ENCODE assay signal across 23 cellular contexts in genomic region chr9:123371228-123371584, GRCh38. TPM values are rescaled to one million over a fixed set of nuclear protein-coding genes. Genes with fewer than 3 reads are reported as not detected.
A peak's percentile ranks its signal among the peaks of the same experiment; 100 is the strongest.
DNase-seq lines count a peak whose midpoint lies in the region; ATAC-seq and TF ChIP-seq lines count a peak whose summit lies in the region.
"Had no signal": no experiment of that assay in that cellular context is flagged by ENCODE, and none has a peak within 500 bp of the region (broad histone marks: within the 10 kb centered on the region; RNA-seq: fewer than 3 reads in every experiment).

No MANE protein-coding gene starts in this region.

- H4K91ac ChIP-seq in neuronal stem cell (ENCODE audit: low read depth, low read length, poor library complexity) = no peak overlapping the region

- TF ChIP-seq CTCF in left ventricle myocardium inferior (IDR thresholded peaks at IDR 0.05; ENCODE audit: borderline replicate concordance) = no peak

- no peak overlapping the region for H2BK5ac ChIP-seq in neuronal stem cell (ENCODE audit: low read length)

- peaks cover 32 to 53% of the 10 kb centered on the region in 2 donors for H3K27me3 Mint-ChIP-seq in CD8-positive, alpha-beta memory T cell

- no peak for ATAC-seq in right cardiac atrium
- ATAC-seq: GM12878 had no signal

- H3K4me2 ChIP-seq in neuronal stem cell (ENCODE audit: insufficient read depth, low read length, poor library complexity, severe bottlenecking) = peak overlapping the region; percentile 18
- H3K4me2 ChIP-seq: A549; BLaER1 treated with 17β-estradiol and CSF1 and Interleukin-3, amounts not matched to agents 10 nM and 100 nM had no signal

- H3K4me1 Mint-ChIP-seq in CD8-positive, alpha-beta memory T cell = peaks cover 0 to 10% (median 5%) of the 10 kb centered on the region in 3 donors

- H3K9me3 ChIP-seq in right cardiac atrium (ENCODE audit: control insufficient read depth, low read length) (no peaks in the 10 kb centered on the region), left ventricle myocardium inferior (replicated peaks) (no peaks in the 10 kb centered on the region), neuronal stem cell (replicated peaks in 1 of 2; ENCODE audit: control insufficient read depth in 2 of 2, insufficient read depth in 1 of 2, low read depth in 1 of 2, low read length in 2 of 2) (peaks cover 0 to 2% of the 10 kb centered on the region in 2 donors)
- no peaks in the 10 kb centered on the region for H3K9me3 ChIP-seq in CD8-positive, alpha-beta memory T cell (ENCODE audit: low read length)
- H3K9me3 ChIP-seq: A549; BE2C; BLaER1 treated with 17β-estradiol and CSF1 and Interleukin-3, amounts not matched to agents 10 nM and 100 nM had no signal

- peaks cover 46% of the 10 kb centered on the region for H3K79me1 ChIP-seq in neuronal stem cell (ENCODE audit: low read depth, low read length)

- H3K27me3 ChIP-seq in right cardiac atrium (ENCODE audit: control insufficient read depth, insufficient read depth) = no peaks in the 10 kb centered on the region
- H3K27me3 ChIP-seq in left ventricle myocardium inferior (ENCODE audit: low read depth) = peaks cover 93% of the 10 kb centered on the region
- no peaks in the 10 kb centered on the region for H3K27me3 ChIP-seq in neuronal stem cell (ENCODE audit: control insufficient read depth in 3 of 3, insufficient read depth in 3 of 3, low read depth in 1 of 3, low read length in 3 of 3)
- peaks cover 3% of the 10 kb centered on the region for H3K27me3 ChIP-seq in CD8-positive, alpha-beta memory T cell (ENCODE audit: insufficient read depth, low read length, poor library complexity, severe bottlenecking)

- CTCF ChIA-PET in CD8-positive, alpha-beta memory T cell (lab: Charles Lee) = no interaction called here

- H2BK15ac ChIP-seq in neuronal stem cell (ENCODE audit: low read length) = no peak overlapping the region

- H3K36me3 ChIP-seq in left ventricle myocardium inferior (no peaks in the 10 kb centered on the region), neuronal stem cell (replicated peaks in 1 of 2; ENCODE audit: control insufficient read depth in 2 of 2, insufficient read depth in 2 of 2, low read length in 2 of 2) (peaks cover 58 to 93% of the 10 kb centered on the region in 2 donors)
- H3K36me3 ChIP-seq in CD8-positive, alpha-beta memory T cell (ENCODE audit: insufficient read depth, low read length) = no peaks in the 10 kb centered on the region
- H3K36me3 ChIP-seq: BE2C; BLaER1 treated with 17β-estradiol and CSF1 and Interleukin-3, amounts not matched to agents 10 nM and 100 nM had no signal

- H3K27ac ChIP-seq in right cardiac atrium (ENCODE audit: low read length) (no peak overlapping the region), left ventricle myocardium inferior (replicated peaks) (no peak overlapping the region), neuronal stem cell (replicated peaks; ENCODE audit: low read length) (no peak overlapping the region), substantia nigra (ENCODE audit: low read depth, low read length, poor library complexity, severe bottlenecking) (peak overlapping the region; percentile 58)
- H3K27ac ChIP-seq in CD8-positive, alpha-beta memory T cell (ENCODE audit: low read depth, low read length) = no peak overlapping the region
- H3K27ac ChIP-seq: A549; BLaER1 treated with 17β-estradiol and CSF1 and Interleukin-3, amounts not matched to agents 10 nM and 100 nM; GM23248 had no signal

- H4K8ac ChIP-seq in neuronal stem cell (ENCODE audit: low read depth, low read length) = peak overlapping the region; percentile 59

- no peak overlapping the region for H3K14ac ChIP-seq in neuronal stem cell (ENCODE audit: low read length)

- no peak overlapping the region for H2BK120ac ChIP-seq in neuronal stem cell (ENCODE audit: low read depth, low read length)

- peak in 2 of 3 donors; percentile 3 to 18 for DNase-seq in right cardiac atrium
- no peak for DNase-seq in left ventricle myocardium inferior
- no peak for DNase-seq in neuronal stem cell (ENCODE audit: low spot score)
- DNase-seq in substantia nigra (lab: John Stamatoyannopoulos, UW) = no peak
- no peak for DNase-seq in mesenteric fat pad (ENCODE audit: low spot score)
- no peak for DNase-seq in CD8-positive, alpha-beta memory T cell
- no peak for DNase-seq in NCI-H2081 (lab: John Stamatoyannopoulos, UW)
- DNase-seq: 8988T; ACHN; AML-193; BE2C; Calu3; CD4-positive, alpha-beta T cell; COR-L47; DMS79; EL; GDM1; GM23248; HCEC 1CT had no signal

- H3K4me1 ChIP-seq in right cardiac atrium (ENCODE audit: control insufficient read depth, insufficient read depth, low read length) = peaks cover 3% of the 10 kb centered on the region
- peaks cover 27% of the 10 kb centered on the region for H3K4me1 ChIP-seq in left ventricle myocardium inferior
- peaks cover 22 to 34% of the 10 kb centered on the region in 2 donors for H3K4me1 ChIP-seq in neuronal stem cell (ENCODE audit: control insufficient read depth in 2 of 2, insufficient read depth in 1 of 2, low read depth in 1 of 2, low read length in 2 of 2)
- H3K4me1 ChIP-seq in CD8-positive, alpha-beta memory T cell (ENCODE audit: insufficient read depth, low read length) = no peaks in the 10 kb centered on the region

- H3K4me3 ChIP-seq in right cardiac atrium (ENCODE audit: low read length) (no peak overlapping the region), left ventricle myocardium inferior (no peak overlapping the region), neuronal stem cell (ENCODE audit: low read length in 2 of 2) (no peak overlapping the region)
- H3K4me3 ChIP-seq in CD8-positive, alpha-beta memory T cell (ENCODE audit: low read length) = no peak overlapping the region
- H3K4me3 ChIP-seq: A549; BLaER1 treated with 17β-estradiol and CSF1 and Interleukin-3, amounts not matched to agents 10 nM and 100 nM; GM12878; GM23248 had no signal

- no peak overlapping the region for H3K27ac Mint-ChIP-seq in CD8-positive, alpha-beta memory T cell
- H3K27ac Mint-ChIP-seq: CD14-positive monocyte; CD4-positive, alpha-beta T cell had no signal

- peak overlapping the region; percentile 84 for H2AK5ac ChIP-seq in neuronal stem cell (ENCODE audit: low read depth, low read length)

- no peak overlapping the region for H2AFZ ChIP-seq in neuronal stem cell (ENCODE audit: low read length)
- H2AFZ ChIP-seq: GM23248 had no signal

- H3K9me3 Mint-ChIP-seq in CD8-positive, alpha-beta memory T cell = no peaks in the 10 kb centered on the region
- H3K9me3 Mint-ChIP-seq: CD4-positive, alpha-beta T cell had no signal

- intact Hi-C loops in right cardiac atrium (cut with DNase I) (no loop called here), left ventricle myocardium inferior (cut with micrococcal nuclease) (no loop called here)

- peak overlapping the region; percentile 71 for H3K23ac ChIP-seq in neuronal stem cell (ENCODE audit: low read depth, low read length, poor library complexity)

- H3K36me3 Mint-ChIP-seq in CD8-positive, alpha-beta memory T cell = no peaks in the 10 kb centered on the region

- no peak overlapping the region for H2BK12ac ChIP-seq in neuronal stem cell (ENCODE audit: low read length)

- peak overlapping the region; percentile 57 for H3K9ac ChIP-seq in neuronal stem cell (ENCODE audit: low read depth, low read length, poor library complexity)
- H3K9ac ChIP-seq: BLaER1 treated with 17β-estradiol and CSF1 and Interleukin-3, amounts not matched to agents 10 nM and 100 nM; GM23248 had no signal

- WGBS in right cardiac atrium = 75% methylated on average over 18 of the region's 18 CpGs
- WGBS in neuronal stem cell (ENCODE audit: extremely low coverage in 2 of 2, insufficient read length in 2 of 2, insufficient replicate concordance in 1 of 2), 2 donors = no CpG with 5 or more reads among the region's 18 CpGs

- H3K18ac ChIP-seq in neuronal stem cell (ENCODE audit: low read length) = no peak overlapping the region

- H3K4ac ChIP-seq in neuronal stem cell (ENCODE audit: low read length) = peak overlapping the region; percentile 10

- POLR2A ChIA-PET in CD8-positive, alpha-beta memory T cell (lab: Charles Lee) = no interaction called here

- H3K4me3 Mint-ChIP-seq in CD8-positive, alpha-beta memory T cell = no peak overlapping the region
- H3K4me3 Mint-ChIP-seq: CD4-positive, alpha-beta T cell had no signal

RNA-seq across cellular contexts. Expression of gene CRB2, which starts 15.2 kb away (rescaled TPM):
- total RNA-seq in right cardiac atrium (under 1 TPM in 3 of 4 donors, not detected in 1; 0.14 to 0.26 (median 0.17) TPM), left ventricle myocardium inferior (not detected), mesenteric fat pad (not detected)
- polyA plus RNA-seq in right cardiac atrium = 0.02 TPM
- polyA plus RNA-seq in neuronal stem cell (2013, experiment 1 of 2) = 41.7 TPM
- 41.7 TPM for polyA plus RNA-seq in neuronal stem cell (2013, experiment 2 of 2)
- not detected for total RNA-seq in CD8-positive, alpha-beta memory T cell
- polyA plus RNA-seq in CD8-positive, alpha-beta memory T cell = 0.05 TPM
- total RNA-seq: Calu3; CD4-positive, alpha-beta T cell; GM23248 had no signal
- polyA plus RNA-seq: CD14-positive monocyte, GM23248 had no signal

Comparison
In these comparisons a context has a peak if more than half of its experiments do, and no peak if none do; other contexts are left out.
1. DNase-seq: peak in right cardiac atrium (2 of 3); none in left ventricle myocardium inferior (single experiment), neuronal stem cell (single experiment), substantia nigra (0 of 49), mesenteric fat pad (single experiment), CD8-positive, alpha-beta memory T cell (0 of 5) and NCI-H2081 (0 of 2).